18 cellular contexts compared by ENCODE assay signal in the genomic region with DNA sequence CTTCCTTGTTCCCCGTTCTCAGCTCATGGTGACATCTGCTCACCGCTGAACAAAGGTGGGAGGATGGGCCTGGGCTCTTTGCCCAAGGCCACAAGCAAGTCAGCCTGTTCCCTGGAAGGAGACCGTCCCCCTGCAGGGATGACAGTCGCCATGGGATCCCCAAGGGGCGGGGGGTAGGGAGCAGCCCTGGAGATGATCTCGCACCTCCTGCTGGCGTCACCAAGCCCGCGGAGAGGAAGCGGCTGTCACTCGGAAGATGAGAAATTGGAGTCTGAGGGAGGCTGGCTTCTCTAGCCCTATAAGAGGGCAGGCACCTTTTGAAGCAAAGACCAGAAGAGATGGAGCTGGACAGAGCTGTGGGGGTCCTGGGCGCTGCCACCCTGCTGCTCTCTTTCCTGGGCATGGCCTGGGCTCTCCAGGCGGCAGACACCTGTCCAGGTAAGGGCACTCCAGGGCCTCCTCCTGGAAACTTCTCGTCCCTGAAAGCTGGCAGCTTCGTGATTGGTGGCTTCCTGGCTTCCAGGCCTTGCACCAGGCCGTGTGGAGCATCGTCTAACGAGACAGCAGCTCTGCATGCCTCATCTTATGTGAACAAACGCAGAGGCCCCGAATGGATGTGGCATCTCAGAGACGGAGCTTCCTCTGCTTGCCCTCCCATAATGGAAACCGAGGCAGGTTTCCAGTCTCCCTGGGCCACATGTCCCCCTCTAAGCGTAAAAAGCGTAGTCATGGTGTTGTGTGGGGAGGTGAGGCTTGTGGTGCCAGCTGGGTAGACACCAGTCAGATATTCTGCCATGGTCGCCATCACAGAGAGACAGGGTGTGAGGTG. TPM values are rescaled to one million over a fixed set of nuclear protein-coding genes. Genes with fewer than 3 reads are reported as not detected.
DNase-seq lines count a peak whose midpoint lies in the region; ATAC-seq and TF ChIP-seq lines count a peak whose summit lies in the region.
"Had no signal": no experiment of that assay in that cellular context is flagged by ENCODE, and none has a peak within 500 bp of the region (broad histone marks: within the 10 kb centered on the region; RNA-seq: fewer than 3 reads in every experiment).

Gene FCN2, plus strand, starts transcription at position 327 of the 829 bp plus-strand sequence. Its CDS starts 12 bp downstream, at position 339.

- H3K4me1 Mint-ChIP-seq in stimulated activated naive CD8-positive, alpha-beta T cell treated with anti-CD3 and anti-CD28 coated beads, Interleukin-15, amount 100 ng/mL, for 72 hours = no peaks in the 10 kb centered on the region
- H3K4me1 Mint-ChIP-seq in chondrocyte (ENCODE audit: low read depth) = no peaks in the 10 kb centered on the region
- H3K4me1 Mint-ChIP-seq: B cell; CD4-positive, CD25-positive, alpha-beta regulatory T cell; IgD-negative memory B cell had no signal

- ATAC-seq in stimulated activated naive CD8-positive, alpha-beta T cell treated with anti-CD3 and anti-CD28 coated beads, Interleukin-15, amount 100 ng/mL, for 72 hours = no peak
- no peak for ATAC-seq in stimulated activated naive CD8-positive, alpha-beta T cell treated with anti-CD3 and anti-CD28 coated beads, Interleukin-15, Interleukin-2, amounts not matched to agents 100 U/mL and 50 U/mL, for 24 hours
- ATAC-seq in right lobe of liver = peak; percentile 71 to 82 (median 76)
- no peak for ATAC-seq in HG02759 (IDR thresholded peaks at IDR 0.05; ENCODE audit: unreplicated experiment)

- H3K36me3 ChIP-seq in right lobe of liver (no peaks in the 10 kb centered on the region), thyroid gland (no peaks in the 10 kb centered on the region)

- H3K4me3 Mint-ChIP-seq in stimulated activated naive CD8-positive, alpha-beta T cell treated with anti-CD3 and anti-CD28 coated beads, Interleukin-15, amount 100 ng/mL, for 72 hours = no peak within 1 kb of the TSS
- H3K4me3 Mint-ChIP-seq in chondrocyte (ENCODE audit: unreplicated experiment) = no peak within 1 kb of the TSS
- H3K4me3 Mint-ChIP-seq: B cell, IgD-negative memory B cell had no signal

- H3K4me1 ChIP-seq in right lobe of liver (no peaks in the 10 kb centered on the region), thyroid gland (peaks cover 6 to 21% of the 10 kb centered on the region in 2 donors)

- DNase-seq in stimulated activated naive CD8-positive, alpha-beta T cell treated with anti-CD3 and anti-CD28 coated beads, Interleukin-15, amount 100 ng/mL, for 72 hours = no peak
- no peak for DNase-seq in stimulated activated naive CD8-positive, alpha-beta T cell treated with anti-CD3 and anti-CD28 coated beads, Interleukin-15, Interleukin-2, amounts not matched to agents 100 U/mL and 50 U/mL, for 24 hours
- DNase-seq in activated CD8-positive, alpha-beta memory T cell treated with anti-CD3 and anti-CD28 coated beads, Interleukin-2, amount 50 U/mL, for 48 hours = peak; percentile 18
- DNase-seq in right lobe of liver (peak in 2 of 3 donors; percentile 63 to 67), chondrocyte (ENCODE audit: low spot score) (no peak), thyroid gland (no peak)
- DNase-seq: CD4-positive, CD25-positive, alpha-beta regulatory T cell; EL; NCI-H1105; NCI-H1930; NCI-H510A; NCI-H774 had no signal

- H3K4me3 ChIP-seq in right lobe of liver (peak within 1 kb of the TSS; percentile 21 to 39 (median 35)), thyroid gland (replicated peaks in 1 of 3) (no peak within 1 kb of the TSS)

- TF ChIP-seq POLR2A in right lobe of liver (IDR thresholded peaks at IDR 0.05) (peak; percentile 12), thyroid gland (IDR thresholded peaks at IDR 0.05) (no peak)

- H3K9me3 ChIP-seq in right lobe of liver = no peaks in the 10 kb centered on the region
- no peaks in the 10 kb centered on the region for H3K9me3 ChIP-seq in thyroid gland

- no peaks in the 10 kb centered on the region for H3K9me3 Mint-ChIP-seq in stimulated activated naive CD8-positive, alpha-beta T cell treated with anti-CD3 and anti-CD28 coated beads, Interleukin-15, amount 100 ng/mL, for 72 hours
- H3K9me3 Mint-ChIP-seq in chondrocyte (ENCODE audit: low read depth) = no peaks in the 10 kb centered on the region

- intact Hi-C loops in right lobe of liver (cut with DNase I) (no loop called here), thyroid gland (cut with DNase I) (no loop called here)

- WGBS in right lobe of liver (ENCODE audit: insufficient coverage, low coverage, low lambda C conversion rate, missing lambda C conversion rate) = 43% methylated on average over 12 of the region's 25 CpGs
- WGBS in thyroid gland, 2 donors = 85 to 91% methylated on average over 12 to 24 of the region's 25 CpGs

- H3K27me3 Mint-ChIP-seq in stimulated activated naive CD8-positive, alpha-beta T cell treated with anti-CD3 and anti-CD28 coated beads, Interleukin-15, amount 100 ng/mL, for 72 hours = no peaks in the 10 kb centered on the region
- H3K27me3 Mint-ChIP-seq in chondrocyte (ENCODE audit: low read depth) = peaks cover 20% of the 10 kb centered on the region

- peak within 1 kb of the TSS; percentile 9 to 34 for H3K27ac Mint-ChIP-seq in stimulated activated naive CD8-positive, alpha-beta T cell treated with anti-CD3 and anti-CD28 coated beads, Interleukin-15, amount 100 ng/mL, for 72 hours
- no peak within 1 kb of the TSS for H3K27ac Mint-ChIP-seq in chondrocyte (ENCODE audit: unreplicated experiment)
- H3K27ac Mint-ChIP-seq: B cell, IgD-negative memory B cell had no signal

- H3K27me3 ChIP-seq in right lobe of liver (no peaks in the 10 kb centered on the region), thyroid gland (no peaks in the 10 kb centered on the region)

- no peaks in the 10 kb centered on the region for H3K36me3 Mint-ChIP-seq in chondrocyte (ENCODE audit: low read depth)
- H3K36me3 Mint-ChIP-seq: CD4-positive, CD25-positive, alpha-beta regulatory T cell; IgD-negative memory B cell had no signal

- TF ChIP-seq CTCF in right lobe of liver (IDR thresholded peaks at IDR 0.05) (no peak), chondrocyte (IDR thresholded peaks at IDR 0.05) (no peak), thyroid gland (IDR thresholded peaks at IDR 0.05) (no peak)

- H3K27ac ChIP-seq in right lobe of liver (peak within 1 kb of the TSS; percentile 34 to 57 (median 47)), thyroid gland (no peak within 1 kb of the TSS)

RNA-seq across cellular contexts. Expression of gene FCN2, which starts in this region (rescaled TPM):
- total RNA-seq in right lobe of liver = 100 to 1,000 TPM in 1 of 6 experiments, 10 to 100 TPM in 5; 46.6 to 116 (median 77.3) TPM
- not detected in 3 replicates for total RNA-seq in chondrocyte
- 10 to 100 TPM in 1 of 4 donors, under 1 TPM in 1, not detected in 2; 0.93 to 16.5 TPM for total RNA-seq in thyroid gland
- total RNA-seq: B cell; CD4-positive, CD25-positive, alpha-beta regulatory T cell; H4; HT-29; LHCN-M2 had no signal

Comparison
In these comparisons a context has a peak if more than half of its experiments do, and no peak if none do; other contexts are left out.
1. ATAC-seq: peak in right lobe of liver (4 of 4); none in stimulated activated naive CD8-positive, alpha-beta T cell treated with anti-CD3 and anti-CD28 coated beads, Interleukin-15, amount 100 ng/mL, for 72 hours (single experiment), stimulated activated naive CD8-positive, alpha-beta T cell treated with anti-CD3 and anti-CD28 coated beads, Interleukin-15, Interleukin-2, amounts not matched to agents 100 U/mL and 50 U/mL, for 24 hours (single experiment) and HG02759 (single experiment).
2. DNase-seq: peak in activated CD8-positive, alpha-beta memory T cell treated with anti-CD3 and anti-CD28 coated beads, Interleukin-2, amount 50 U/mL, for 48 hours (single experiment) and right lobe of liver (2 of 3); none in stimulated activated naive CD8-positive, alpha-beta T cell treated with anti-CD3 and anti-CD28 coated beads, Interleukin-15, amount 100 ng/mL, for 72 hours (0 of 2), stimulated activated naive CD8-positive, alpha-beta T cell treated with anti-CD3 and anti-CD28 coated beads, Interleukin-15, Interleukin-2, amounts not matched to agents 100 U/mL and 50 U/mL, for 24 hours (single experiment), chondrocyte (single experiment) and thyroid gland (0 of 2).
3. H3K27ac ChIP-seq: peak in right lobe of liver (3 of 3); none in thyroid gland (0 of 3).
4. H3K4me3 ChIP-seq: peak in right lobe of liver (3 of 3); none in thyroid gland (0 of 3).